Comparison of ENCODE assay signal across 11 cellular contexts in the genomic region with DNA sequence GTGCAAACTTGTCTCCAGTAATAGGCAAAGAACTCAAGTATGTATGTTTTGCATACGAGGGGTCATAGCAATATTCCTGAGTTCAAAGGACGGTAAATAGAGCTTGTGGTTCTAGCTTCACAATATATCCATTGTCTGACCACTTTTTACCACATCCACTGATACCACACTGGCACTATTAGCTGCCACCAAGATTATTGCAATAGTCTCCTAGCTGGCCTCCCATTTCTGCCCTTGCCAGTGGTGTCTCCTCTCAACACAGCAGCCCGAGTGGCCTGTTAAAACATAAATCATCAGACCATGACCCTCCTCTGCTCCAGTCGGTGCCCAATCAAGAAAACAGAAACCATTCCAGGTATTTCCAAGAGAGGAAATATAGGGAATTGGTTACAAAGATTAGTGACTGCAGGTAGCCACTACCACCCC. TPM values are rescaled to one million over a fixed set of nuclear protein-coding genes. Genes with fewer than 3 reads are reported as not detected.
DNase-seq lines count a peak whose midpoint lies in the region; TF ChIP-seq lines count a peak whose summit lies in the region.
"Had no signal": no experiment of that assay in that cellular context is flagged by ENCODE, and none has a peak within 500 bp of the region (broad histone marks: within the 10 kb centered on the region; RNA-seq: fewer than 3 reads in every experiment).

No MANE protein-coding gene starts in this region.

- no peak for TF ChIP-seq EP300 in transverse colon (IDR thresholded peaks at IDR 0.05; ENCODE audit: low read depth)

- peaks cover 16% of the 10 kb centered on the region for H3K4me1 Mint-ChIP-seq in endodermal cell

- no peaks in the 10 kb centered on the region for H3K36me3 Mint-ChIP-seq in endodermal cell (ENCODE audit: low read depth)

- no peaks in the 10 kb centered on the region for H3K27me3 ChIP-seq in endodermal cell (ENCODE audit: control insufficient read depth, insufficient read depth, low read length, poor library complexity, severe bottlenecking)
- H3K27me3 ChIP-seq in transverse colon = no peaks in the 10 kb centered on the region

- H3K4me3 ChIP-seq in endodermal cell (ENCODE audit: low read length) (peak overlapping the region; percentile 50), mesodermal cell (ENCODE audit: extremely low read depth, insufficient read depth, low read length, poor library complexity, severe bottlenecking) (no peak overlapping the region), transverse colon (peak overlapping the region in 2 of 4 donors; percentile 28 to 39)

- peak overlapping the region; percentile 17 for H3K9ac ChIP-seq in endodermal cell (ENCODE audit: extremely low read depth, low read length, poor library complexity, severe bottlenecking)

- intact Hi-C loops in transverse colon (cut with DNase I; ENCODE audit: low total_unique reads) = no loop called here

- H3K4me3 Mint-ChIP-seq in endodermal cell = peak overlapping the region; percentile 61

- TF ChIP-seq POLR2A in transverse colon (IDR thresholded peaks at IDR 0.05) = no peak

- WGBS in endodermal cell (ENCODE audit: insufficient coverage in 1 of 2, insufficient read length in 1 of 2), 2 experiments = 80 to 85% methylated on average over 1 to 3 of the region's 4 CpGs
- WGBS in mesodermal cell (ENCODE audit: insufficient coverage in 2 of 2), 2 experiments = 87 to 100% methylated on average over 1 to 3 of the region's 4 CpGs
- 31 to 37% methylated on average over 4 of the region's 4 CpGs for WGBS in transverse colon (ENCODE audit: low coverage in 1 of 2), 2 donors

- no peak for TF ChIP-seq CTCF in endodermal cell (conservative IDR thresholded peaks at IDR 0.05)
- TF ChIP-seq CTCF in transverse colon (IDR thresholded peaks at IDR 0.05) = peak in 1 of 5 experiments; percentile 11

- no peaks in the 10 kb centered on the region for H3K9me3 Mint-ChIP-seq in endodermal cell

- H3K4me1 ChIP-seq in endodermal cell (ENCODE audit: control insufficient read depth, insufficient read depth, low read length) (peaks cover 18% of the 10 kb centered on the region), mesodermal cell (ENCODE audit: control insufficient read depth, insufficient read depth, low read length, poor library complexity, severe bottlenecking) (peaks cover 18% of the 10 kb centered on the region), transverse colon (peaks cover 0 to 32% (median 21%) of the 10 kb centered on the region in 4 donors)

- H3K27me3 Mint-ChIP-seq in endodermal cell (ENCODE audit: insufficient read depth) = peaks cover 3% of the 10 kb centered on the region

- DNase-seq in DMS53 (lab: John Stamatoyannopoulos, UW) (peak; percentile 79), DMS53 treated with DMSO at 0.1 percent for 48 hours (lab: John Stamatoyannopoulos, UW; ENCODE audit: unreplicated experiment) (no peak), endodermal cell (no peak), transverse colon (no peak), NOMO-1 treated with dmso at 0.1 percent for 144 hours (lab: John Stamatoyannopoulos, UW; ENCODE audit: unreplicated experiment) (no peak), DMS 273 (lab: John Stamatoyannopoulos, UW; ENCODE audit: unreplicated experiment) (no peak)
- DNase-seq in stimulated activated CD4-positive, alpha-beta T cell treated with anti-CD3 and anti-CD28 coated beads, Interleukin-15, amount 100 ng/mL, for 24 hours = no peak
- DNase-seq: 8988T; activated CD4-positive, CD25-positive, alpha-beta regulatory T cell had no signal

- peak overlapping the region; percentile 94 for H3K27ac Mint-ChIP-seq in endodermal cell

- H3K27ac ChIP-seq in endodermal cell (ENCODE audit: low read depth, low read length) (peak overlapping the region; percentile 58), mesodermal cell (ENCODE audit: low read depth, low read length, severe bottlenecking) (peak overlapping the region; percentile 86), transverse colon (peak overlapping the region; percentile 80 to 83 (median 82))

- no peaks in the 10 kb centered on the region for H3K9me3 ChIP-seq in endodermal cell (ENCODE audit: control insufficient read depth, low read length)
- H3K9me3 ChIP-seq in mesodermal cell (ENCODE audit: control insufficient read depth, low read length) = no peaks in the 10 kb centered on the region
- no peaks in the 10 kb centered on the region for H3K9me3 ChIP-seq in transverse colon

- in situ Hi-C loops in transverse colon (cut with MboI; ENCODE audit: low pct_ligation_motif_present in 1 of 4, low pct_unique_long_range_greater_than_20kb in 1 of 4, low sequenced_read_pairs in 3 of 4) = no loop called here

- no peaks in the 10 kb centered on the region for H3K36me3 ChIP-seq in endodermal cell (ENCODE audit: control insufficient read depth, insufficient read depth, low read length)
- H3K36me3 ChIP-seq in mesodermal cell (ENCODE audit: control insufficient read depth, insufficient read depth, low read length) = no peaks in the 10 kb centered on the region
- H3K36me3 ChIP-seq in transverse colon = no peaks in the 10 kb centered on the region

RNA-seq across cellular contexts. Expression of a gene that starts 17.0 kb away (rescaled TPM):
- total RNA-seq in endodermal cell (not detected), transverse colon (not detected)
- not detected for polyA plus RNA-seq in endodermal cell (2013, experiment 1 of 2)
- not detected for polyA plus RNA-seq in endodermal cell (2013, experiment 2 of 2)
- polyA plus RNA-seq in mesodermal cell (2013, experiment 1 of 2) = not detected
- polyA plus RNA-seq in mesodermal cell (2013, experiment 2 of 2) = not detected
- total RNA-seq: aorta had no signal
- polyA plus RNA-seq: aorta had no signal

RNA-seq across cellular contexts. Expression of a gene that starts 20.7 kb away (rescaled TPM):
- 10 to 100 TPM in 1 of 2 donors, 1 to 10 TPM in 1; 6.7 to 14.3 TPM for total RNA-seq in endodermal cell
- 9.4 TPM for polyA plus RNA-seq in endodermal cell (2013, experiment 1 of 2)
- polyA plus RNA-seq in endodermal cell (2013, experiment 2 of 2) = 8.9 TPM
- 5.5 TPM for polyA plus RNA-seq in mesodermal cell (2013, experiment 1 of 2)
- 6.6 TPM for polyA plus RNA-seq in mesodermal cell (2013, experiment 2 of 2)
- 100 to 1,000 TPM in 2 of 4 donors, 10 to 100 TPM in 2; 23.9 to 143 (median 106) TPM for total RNA-seq in transverse colon
